Comparison of ENCODE assay signal across 2 cellular contexts in genomic region chr4:102526532-102526931, GRCh38.
TF ChIP-seq lines count a peak whose summit lies in the region.

No MANE protein-coding gene starts in this region.

TF ChIP-seq in HepG2, 621 proteins besides CTCF, POLR2A, EP300 and RAD21:
- TF ChIP-seq MAFK (conservative IDR thresholded peaks at IDR 0.05 in 1 of 2, IDR thresholded peaks at IDR 0.05 in 1 of 2; ENCODE audit: low read length in 2 of 2) = peak; percentile 29 to 66; a peak in 2 of 4 replicates
- no peak for TF ChIP-seq HNRNPLL (IDR thresholded peaks at IDR 0.05; ENCODE audit: low read depth, low read length, poor library complexity, severe bottlenecking)

TF ChIP-seq in K562, 482 proteins besides CTCF, POLR2A, EP300 and RAD21:
- TF ChIP-seq LCOR (CRISPR knock-in tag; IDR thresholded peaks at IDR 0.05) (no peak), XRCC4 (IDR thresholded peaks at IDR 0.05; ENCODE audit: extremely low read depth, insufficient read depth, insufficient read length) (no peak), CREM (IDR thresholded peaks at IDR 0.05; ENCODE audit: low read depth) (no peak), ZNF316 (IDR thresholded peaks at IDR 0.05) (peak; percentile 70), C11orf30 (IDR thresholded peaks at IDR 0.05; ENCODE audit: low read depth) (peak; percentile 46; the same call in 1 of the 2 replicates)
